In genomic region chr5:148981353-148981752, GRCh38 we compare ENCODE assay signal across 16 cellular contexts.
DNase-seq lines count a peak whose midpoint lies in the region; ATAC-seq and TF ChIP-seq lines count a peak whose summit lies in the region.
"Had no signal": no experiment of that assay in that cellular context is flagged by ENCODE, and none has a peak within 500 bp of the region (broad histone marks: within the 10 kb centered on the region; RNA-seq: fewer than 3 reads in every experiment).

No MANE protein-coding gene starts in this region.

- no peak for TF ChIP-seq CTCF in left ventricle myocardium inferior (IDR thresholded peaks at IDR 0.05; ENCODE audit: borderline replicate concordance)

- no peak overlapping the region for H2BK5ac ChIP-seq in mesenchymal stem cell (ENCODE audit: low read depth, low read length, poor library complexity, severe bottlenecking)

- no peak overlapping the region for H4K8ac ChIP-seq in mesenchymal stem cell (ENCODE audit: low read length)

- no peak overlapping the region for H2AK5ac ChIP-seq in mesenchymal stem cell (ENCODE audit: low read length, severe bottlenecking)

- H2BK12ac ChIP-seq in mesenchymal stem cell (ENCODE audit: low read length in 2 of 2), result no peak overlapping the region

- H3K18ac ChIP-seq in mesenchymal stem cell (ENCODE audit: low read depth in 1 of 2, low read length in 2 of 2), result no peak overlapping the region

- H3K27ac ChIP-seq in left ventricle myocardium inferior (replicated peaks), result no peak overlapping the region
- H3K27ac ChIP-seq in esophagus (ENCODE audit: low read depth in 2 of 2, low read length in 1 of 2), result peak overlapping the region; percentile 40 to 66
- no peak overlapping the region for H3K27ac ChIP-seq in mesenchymal stem cell (ENCODE audit: low read length, poor library complexity, severe bottlenecking)
- H3K27ac ChIP-seq: C4-2B, Peyer's patch had no signal

- H3K23ac ChIP-seq in mesenchymal stem cell (ENCODE audit: low read length in 2 of 2), result no peak overlapping the region

- no peak overlapping the region for H3K4me2 ChIP-seq in mesenchymal stem cell (ENCODE audit: low read length, poor library complexity, severe bottlenecking)

- H2AFZ ChIP-seq in mesenchymal stem cell (ENCODE audit: low read depth, low read length), result no peak overlapping the region

- no peak overlapping the region for H2BK120ac ChIP-seq in mesenchymal stem cell (ENCODE audit: low read depth, low read length)

- H3K36me3 ChIP-seq in left ventricle myocardium inferior (no peaks in the 10 kb centered on the region), esophagus (ENCODE audit: control insufficient read depth in 2 of 2, insufficient read depth in 2 of 2, low read length in 1 of 2) (no peaks in the 10 kb centered on the region), mesenchymal stem cell (ENCODE audit: control insufficient read depth in 1 of 2, insufficient read depth in 2 of 2, low read depth in 1 of 2, low read length in 2 of 2) (no peaks in the 10 kb centered on the region)
- H3K36me3 ChIP-seq: Peyer's patch had no signal

- no peak overlapping the region for H4K91ac ChIP-seq in mesenchymal stem cell (ENCODE audit: low read length)

- H3K9me3 ChIP-seq in left ventricle myocardium inferior (replicated peaks), result peaks cover 4% of the 10 kb centered on the region
- H3K9me3 ChIP-seq in esophagus (ENCODE audit: control insufficient read depth in 2 of 2, insufficient read depth in 1 of 2, low read depth in 1 of 2, low read length in 1 of 2), result no peaks in the 10 kb centered on the region
- no peaks in the 10 kb centered on the region for H3K9me3 ChIP-seq in mesenchymal stem cell (ENCODE audit: control insufficient read depth, low read length)
- H3K9me3 ChIP-seq: Peyer's patch had no signal

- no peak overlapping the region for H3K14ac ChIP-seq in mesenchymal stem cell (ENCODE audit: low read length in 2 of 2)

- DNase-seq in left ventricle myocardium superior (no peak), left ventricle myocardium inferior (no peak), mesenchymal stem cell (peak; percentile 44)
- no peak for DNase-seq in activated CD4-positive, CD25-positive, alpha-beta regulatory T cell (lab: John Stamatoyannopoulos, UW)
- DNase-seq in stimulated activated CD4-positive, alpha-beta T cell treated with anti-CD3 and anti-CD28 coated beads, Interleukin-4, amount 100 ng/mL, for 1 hour, result no peak
- DNase-seq: KG1, NCI-H1436 treated with DMSO at 0.1 percent for 48 hours, NCI-H2029 treated with DMSO at 0.1 percent for 48 hours, NCI-H2171 treated with DMSO at 0.1 percent for 48 hours, NCI-H446 treated with DMSO at 0.1 percent for 48 hours, NCI-H748 treated with DMSO at 0.1 percent for 48 hours, Peyer's patch, SIG-M5 had no signal

- no peaks in the 10 kb centered on the region for H3K79me1 ChIP-seq in mesenchymal stem cell (replicated peaks; ENCODE audit: low read length, poor library complexity, severe bottlenecking)

- no peak overlapping the region for H2BK15ac ChIP-seq in mesenchymal stem cell (ENCODE audit: low read depth, poor library complexity, severe bottlenecking)

- H3K27me3 ChIP-seq in left ventricle myocardium inferior (ENCODE audit: low read depth) (no peaks in the 10 kb centered on the region), esophagus (ENCODE audit: control insufficient read depth in 1 of 2, insufficient read depth in 2 of 2, low read length in 2 of 2) (no peaks in the 10 kb centered on the region), mesenchymal stem cell (ENCODE audit: control insufficient read depth in 1 of 2, insufficient read depth in 1 of 2, low read length in 2 of 2) (no peaks in the 10 kb centered on the region)
- H3K27me3 ChIP-seq: Peyer's patch had no signal

- intact Hi-C loops in left ventricle myocardium superior (cut with micrococcal nuclease) (no loop called here), left ventricle myocardium inferior (cut with micrococcal nuclease) (no loop called here)

- ATAC-seq in left ventricle myocardium superior (peak; percentile 30), GM18858 (IDR thresholded peaks at IDR 0.05; ENCODE audit: unreplicated experiment) (no peak)

- H3K9ac ChIP-seq in mesenchymal stem cell (ENCODE audit: low read length), result no peak overlapping the region

- WGBS in esophagus, 2 donors, result 39 to 57% methylated on average over 6 of the region's 6 CpGs
- WGBS in mesenchymal stem cell, result 39% methylated on average over 2 of the region's 6 CpGs

- no peak overlapping the region for H3K4me3 ChIP-seq in left ventricle myocardium inferior
- H3K4me3 ChIP-seq in esophagus (ENCODE audit: low read depth in 1 of 2, low read length in 2 of 2), result no peak overlapping the region
- H3K4me3 ChIP-seq in mesenchymal stem cell (ENCODE audit: insufficient read depth in 1 of 2, low read depth in 1 of 2, low read length in 2 of 2), result no peak overlapping the region
- H3K4me3 ChIP-seq: Peyer's patch had no signal

- H3K4ac ChIP-seq in mesenchymal stem cell (ENCODE audit: low read depth in 1 of 2, low read length in 2 of 2), result no peak overlapping the region

- H3K4me1 ChIP-seq in left ventricle myocardium inferior, result peaks cover 31% of the 10 kb centered on the region
- H3K4me1 ChIP-seq in esophagus (ENCODE audit: control insufficient read depth in 2 of 2, insufficient read depth in 2 of 2, low read length in 1 of 2), result peaks cover 2 to 27% of the 10 kb centered on the region in 2 donors
- peaks cover 12% of the 10 kb centered on the region for H3K4me1 ChIP-seq in mesenchymal stem cell (ENCODE audit: control insufficient read depth, insufficient read depth, low read depth, low read length)
- H3K4me1 ChIP-seq: Peyer's patch had no signal

Comparison
In these comparisons a context has a peak if more than half of its experiments do, and no peak if none do; other contexts are left out.
1. H3K27ac ChIP-seq: peak in esophagus (2 of 2); none in left ventricle myocardium inferior (single experiment) and mesenchymal stem cell (single experiment).